ENCODE assay signal across 8 cellular contexts in genomic region chr5:60687927-60688720, GRCh38. TPM values are rescaled to one million over a fixed set of nuclear protein-coding genes. Genes with fewer than 3 reads are reported as not detected.
DNase-seq lines count a peak whose midpoint lies in the region; FAIRE-seq and TF ChIP-seq lines count a peak whose summit lies in the region.

No MANE protein-coding gene starts in this region.

- no peak overlapping the region for H2BK15ac ChIP-seq in H1 (ENCODE audit: low read length)

- no peak overlapping the region for H2AFZ ChIP-seq in H1 (ENCODE audit: low read length)
- H2AFZ ChIP-seq in smooth muscle cell (ENCODE audit: low read depth): no peak overlapping the region

- no peak overlapping the region for H3K56ac ChIP-seq in H1 (replicated peaks; ENCODE audit: insufficient read length, low read depth, low read length)

- POLR2A ChIA-PET in H1 (lab: Charles Lee; ENCODE audit: partially characterized antibody): interaction anchor here (0.8 to 4.3 kb wide), 4 partner anchors 9 to 19 kb away, joined by 3 to 27 read pairs (median 5); partner anchors contain the start of gene DEPDC1B

- no peak overlapping the region for H2BK5ac ChIP-seq in H1 (ENCODE audit: low read depth, low read length)

- peak; percentile 11 to 42; a peak in 3 of 4 replicates for TF ChIP-seq RAD21 in H1 (IDR thresholded peaks at IDR 0.05 in 1 of 2, conservative IDR thresholded peaks at IDR 0.05 in 1 of 2; ENCODE audit: low read depth in 2 of 2, low read length in 2 of 2)

- intact Hi-C loops in left ventricle myocardium inferior (cut with micrococcal nuclease): no loop called here

- no peaks in the 10 kb centered on the region; the same call in 1 of the 2 replicates for H3K79me1 ChIP-seq in H1 (ENCODE audit: low read depth, low read length)

- no peaks in the 10 kb centered on the region for H3K27me3 ChIP-seq in H1 (replicated peaks in 1 of 4; ENCODE audit: control insufficient read depth in 3 of 4, extremely low read depth in 1 of 4, insufficient read depth in 3 of 4, low read length in 3 of 4)
- no peaks in the 10 kb centered on the region for H3K27me3 ChIP-seq in smooth muscle cell (ENCODE audit: low read depth)
- no peaks in the 10 kb centered on the region for H3K27me3 ChIP-seq in left ventricle myocardium inferior (ENCODE audit: low read depth)

- peaks cover 6 to 21% (median 13%) of the 10 kb centered on the region in 4 experiments; a peak in 6 of 8 replicates for H3K36me3 ChIP-seq in H1 (ENCODE audit: control insufficient read depth in 2 of 4, insufficient read depth in 4 of 4, low read length in 3 of 4)
- no peaks in the 10 kb centered on the region for H3K36me3 ChIP-seq in smooth muscle cell (ENCODE audit: low read depth)
- H3K36me3 ChIP-seq in left ventricle myocardium inferior: no peaks in the 10 kb centered on the region

- H2BK20ac ChIP-seq in H1 (ENCODE audit: low read length): no peak overlapping the region

- H3K23ac ChIP-seq in H1 (ENCODE audit: insufficient read length): no peak overlapping the region

- peak; percentile 81 for FAIRE-seq in H1 (lab: Jason Lieb, UNC)

- H3K18ac ChIP-seq in H1 (ENCODE audit: extremely low read depth, low read length): no peak overlapping the region

- H4K5ac ChIP-seq in H1 (ENCODE audit: insufficient read length, low read depth, low read length): no peak overlapping the region

- H4K8ac ChIP-seq in H1 (ENCODE audit: extremely low read depth, insufficient read depth, low read length): no peak overlapping the region

- H3K23me2 ChIP-seq in H1 (ENCODE audit: low read depth, low read length): no peaks in the 10 kb centered on the region

- H3K4me3 ChIP-seq in H1 (ENCODE audit: extremely low read depth in 1 of 4, insufficient read depth in 2 of 4, low read depth in 3 of 4, low read length in 4 of 4) (no peak overlapping the region), smooth muscle cell (no peak overlapping the region), left ventricle myocardium inferior (no peak overlapping the region)

- no peaks in the 10 kb centered on the region for H3K36me3 Mint-ChIP-seq in HFFc6 (ENCODE audit: low read depth)

- no peaks in the 10 kb centered on the region for H3F3A ChIP-seq in smooth muscle cell (ENCODE audit: low read depth)

- no peaks in the 10 kb centered on the region for H3K9me3 Mint-ChIP-seq in HFFc6

- H3K4me1 ChIP-seq in H1 (replicated peaks in 1 of 4; ENCODE audit: control insufficient read depth in 3 of 4, insufficient read depth in 4 of 4, low read length in 3 of 4): peaks cover 0 to 2% (median 0%) of the 10 kb centered on the region in 4 experiments; a peak in 1 of 7 replicates
- no peaks in the 10 kb centered on the region for H3K4me1 ChIP-seq in smooth muscle cell (ENCODE audit: low read depth)
- no peaks in the 10 kb centered on the region for H3K4me1 ChIP-seq in left ventricle myocardium inferior

- H3K14ac ChIP-seq in H1 (ENCODE audit: insufficient read length): no peak overlapping the region

- CTCF ChIA-PET in H1 (lab: Charles Lee; ENCODE audit: partially characterized antibody): interaction anchor here (0.6 to 4.0 kb wide), 22 partner anchors 9 to 648 kb away, joined by 3 to 34 read pairs (median 4); partner anchors contain the start of gene DEPDC1B

- no peak overlapping the region for H2BK12ac ChIP-seq in H1 (ENCODE audit: low read depth, low read length)

- H4K20me1 ChIP-seq in H1 (replicated peaks in 1 of 2; ENCODE audit: control insufficient read depth in 1 of 2, insufficient read depth in 2 of 2, low read length in 2 of 2): peaks cover 3 to 6% of the 10 kb centered on the region in 2 experiments
- no peaks in the 10 kb centered on the region for H4K20me1 ChIP-seq in smooth muscle cell (ENCODE audit: low read depth)

- no peaks in the 10 kb centered on the region for H3K9me3 ChIP-seq in H1 (ENCODE audit: insufficient read depth in 2 of 2, low read depth in 1 of 2, low read length in 1 of 2)
- no peaks in the 10 kb centered on the region for H3K9me3 ChIP-seq in smooth muscle cell (replicated peaks; ENCODE audit: low read depth)
- no peaks in the 10 kb centered on the region for H3K9me3 ChIP-seq in left ventricle myocardium inferior (replicated peaks)

- no peak overlapping the region for H2BK120ac ChIP-seq in H1 (replicated peaks; ENCODE audit: low read depth, low read length)

- H2AK5ac ChIP-seq in H1 (ENCODE audit: low read depth, low read length): no peak overlapping the region

- H3K9ac ChIP-seq in H1 (replicated peaks in 1 of 4; ENCODE audit: extremely low read depth in 1 of 4, low read depth in 3 of 4, low read length in 3 of 4) (no peak overlapping the region), smooth muscle cell (ENCODE audit: low read depth) (no peak overlapping the region)

- no peak overlapping the region for H4K91ac ChIP-seq in H1 (replicated peaks; ENCODE audit: insufficient read length, low read length)

- no peak overlapping the region for H3K27ac ChIP-seq in 22Rv1
- H3K27ac ChIP-seq in H1 (ENCODE audit: low read depth, low read length): no peak overlapping the region
- H3K27ac ChIP-seq in smooth muscle cell (ENCODE audit: low read depth): no peak overlapping the region
- no peak overlapping the region for H3K27ac ChIP-seq in left ventricle myocardium inferior (replicated peaks)

- no peak overlapping the region for H3K4me3 Mint-ChIP-seq in HFFc6

- H3K27ac Mint-ChIP-seq in HFFc6: 0 out of 2 replicates have a peak overlapping the region, but pooled peaks have one; percentile 15

- DNase-seq in HFFc6: peak; percentile 55
- peak; percentile 26 for DNase-seq in NCI-H146 (lab: John Stamatoyannopoulos, UW)
- no peak for DNase-seq in H1 (ENCODE audit: low read depth in 1 of 2, low spot score in 2 of 2)
- no peak for DNase-seq in smooth muscle cell (lab: John Stamatoyannopoulos, UW; ENCODE audit: unreplicated experiment)
- DNase-seq in left ventricle myocardium inferior: no peak
- DNase-seq in NCI-H1930 (lab: John Stamatoyannopoulos, UW): no peak

- 88% methylated on average over 3 of the region's 3 CpGs; no CpG with 5 or more reads in 1 of the 2 experiments for WGBS in H1 (ENCODE audit: extremely low coverage in 1 of 2, insufficient coverage in 1 of 2, insufficient read length in 1 of 2, insufficient replicate concordance in 2 of 2, low coverage in 1 of 2, low lambda C conversion rate in 2 of 2, missing lambda C conversion rate in 1 of 2), 2 experiments
- 47% methylated on average over 3 of the region's 3 CpGs for WGBS in smooth muscle cell (ENCODE audit: low lambda C conversion rate)

- peak; percentile 39; the same call in 1 of the 2 replicates for TF ChIP-seq CTCF in 22Rv1 (IDR thresholded peaks at IDR 0.05)
- TF ChIP-seq CTCF in GM12873 (IDR thresholded peaks at IDR 0.05; ENCODE audit: insufficient read depth, low read depth, low read length, missing control alignments): peak; percentile 58
- TF ChIP-seq CTCF in HFFc6 (IDR thresholded peaks at IDR 0.05): peak; percentile 56
- TF ChIP-seq CTCF in H1 (IDR thresholded peaks at IDR 0.05; ENCODE audit: control extremely low read depth in 1 of 3, insufficient read depth in 1 of 3, low read depth in 1 of 3, low read length in 3 of 3): peak; percentile 1 to 58 (median 43)
- TF ChIP-seq CTCF in smooth muscle cell (IDR thresholded peaks at IDR 0.05; ENCODE audit: borderline replicate concordance, insufficient read depth, poor library complexity, severe bottlenecking): peak; percentile 26
- no peak for TF ChIP-seq CTCF in left ventricle myocardium inferior (IDR thresholded peaks at IDR 0.05; ENCODE audit: borderline replicate concordance)

- TF ChIP-seq EP300 in H1 (IDR thresholded peaks at IDR 0.05; ENCODE audit: borderline replicate concordance in 1 of 2, low read depth in 2 of 2, low read length in 2 of 2): no peak

- H3K79me2 ChIP-seq in H1 (ENCODE audit: control insufficient read depth in 1 of 2, insufficient read depth in 2 of 2, low read length in 2 of 2) (peaks cover 8 to 99% of the 10 kb centered on the region in 2 experiments), smooth muscle cell (ENCODE audit: low read depth) (peaks cover 30% of the 10 kb centered on the region)

- no peak overlapping the region for H3K4ac ChIP-seq in H1 (replicated peaks; ENCODE audit: insufficient read length, low read depth, low read length)

- H3K4me1 Mint-ChIP-seq in HFFc6 (ENCODE audit: low read depth): peaks cover 30% of the 10 kb centered on the region

- no peaks in the 10 kb centered on the region for H3K27me3 Mint-ChIP-seq in HFFc6 (ENCODE audit: insufficient read depth)

- H3K4me2 ChIP-seq in H1 (ENCODE audit: insufficient read depth in 1 of 2, low read depth in 2 of 2, low read length in 2 of 2) (no peak overlapping the region), smooth muscle cell (no peak overlapping the region)

- TF ChIP-seq POLR2A in H1 (IDR thresholded peaks at IDR 0.05; ENCODE audit: control extremely low read depth in 1 of 2, low read depth in 2 of 2, low read length in 2 of 2): no peak

TF ChIP-seq in H1, 55 proteins besides CTCF, POLR2A, EP300 and RAD21:
- TF ChIP-seq YY1 (IDR thresholded peaks at IDR 0.05; ENCODE audit: low read depth, low read length) (peak; percentile 73), SIN3A (conservative IDR thresholded peaks at IDR 0.05 in 1 of 2, IDR thresholded peaks at IDR 0.05 in 1 of 2; ENCODE audit: low read depth in 1 of 2, low read length in 2 of 2) (no peak)

RNA-seq across cellular contexts. Expression of gene DEPDC1B, which starts 11.8 kb away (rescaled TPM):
- 1 to 10 TPM; 2.7 to 8.5 (median 6.5) TPM for total RNA-seq in HFFc6 (2021; fragmentation: NEBNext Ultra II Directional; extraction: Animal tissue kit (Norgen Biotek cat#: 25700))
- 64.9 and 67.4 TPM in 2 replicates for total RNA-seq in H1 (2021; fragmentation: NEBNext Ultra II Directional; extraction: Animal tissue kit (Norgen Biotek cat#: 25700))
- 24.6 and 30.8 TPM in 2 replicates for polyA plus RNA-seq in H1 (2011; rRNA removed)
- polyA plus RNA-seq in H1 (2011; cell fraction: cytosol; rRNA removed): 40.1 TPM
- polyA plus RNA-seq in H1 (2011; cell fraction: nucleus; rRNA removed): 39.1 TPM
- 31.1 to 64.6 TPM (median 41.7 TPM) in 4 replicates for polyA plus RNA-seq in H1 (2012, experiment 1 of 2)
- polyA plus RNA-seq in H1 (2012, experiment 2 of 2): 5.4 TPM
- polyA plus RNA-seq in H1 (2013, experiment 1 of 2): 38.5 TPM
- polyA plus RNA-seq in H1 (2013, experiment 2 of 2): 39.2 TPM
- polyA minus RNA-seq in H1 (2011; rRNA and poly(A)+ RNA removed): 48.4 and 58.5 TPM in 2 replicates
- 33.1 TPM for polyA minus RNA-seq in H1 (2011; cell fraction: cytosol; rRNA and poly(A)+ RNA removed)
- 77.2 TPM for polyA minus RNA-seq in H1 (2011; cell fraction: nucleus; rRNA and poly(A)+ RNA removed)
- 4.2 and 5.8 TPM in 2 replicates for total RNA-seq in smooth muscle cell
- polyA plus RNA-seq in smooth muscle cell: 1.1 and 2.7 TPM in 2 replicates
- 0.30 TPM for total RNA-seq in left ventricle myocardium inferior

Comparison
In these comparisons a context has a peak if more than half of its experiments do, and no peak if none do; other contexts are left out.
1. DNase-seq: peak in HFFc6 (single experiment) and NCI-H146 (single experiment); none in H1 (0 of 2), smooth muscle cell (single experiment), left ventricle myocardium inferior (single experiment) and NCI-H1930 (0 of 2).